In genomic region chr1:52553372-52554266, GRCh38 we compare ENCODE assay signal across 1 cellular context.
TF ChIP-seq lines count a peak whose summit lies in the region.

No MANE protein-coding gene starts in this region.

TF ChIP-seq in HepG2, 621 proteins besides CTCF, POLR2A, EP300 and RAD21 (continued from another document and continues in another):
- TF ChIP-seq HOMEZ (CRISPR knock-in tag; IDR thresholded peaks at IDR 0.05; ENCODE audit: low read depth) (0 out of 2 replicates have a peak, but pooled peaks have one; percentile 28), ZNF558 (CRISPR knock-in tag; IDR thresholded peaks at IDR 0.05; ENCODE audit: borderline replicate concordance) (peak; percentile 58; the same call in 1 of the 2 replicates), ZNF691 (CRISPR knock-in tag; IDR thresholded peaks at IDR 0.05; ENCODE audit: borderline replicate concordance, low read depth) (no peak), DMAP1 (CRISPR knock-in tag; IDR thresholded peaks at IDR 0.05) (peak; percentile 54; the same call in 1 of the 2 replicates), REXO4 (CRISPR knock-in tag; IDR thresholded peaks at IDR 0.05; ENCODE audit: borderline replicate concordance) (no peak), ATF6 (CRISPR knock-in tag; conservative IDR thresholded peaks at IDR 0.05) (no peak), USF2 (IDR thresholded peaks at IDR 0.05; ENCODE audit: low read depth, low read length) (no peak), USF2 (CRISPR knock-in tag; IDR thresholded peaks at IDR 0.05; ENCODE audit: borderline replicate concordance) (no peak), STAG1 (CRISPR knock-in tag; IDR thresholded peaks at IDR 0.05) (no peak; the same call in 1 of the 2 replicates), KAT8 (CRISPR knock-in tag; IDR thresholded peaks at IDR 0.05) (no peak; the same call in 1 of the 2 replicates), ATF2 (CRISPR knock-in tag; IDR thresholded peaks at IDR 0.05) (0 out of 2 replicates have a peak, but pooled peaks have one; percentile 35), REPIN1 (CRISPR knock-in tag; IDR thresholded peaks at IDR 0.05; ENCODE audit: borderline replicate concordance, low read depth) (0 out of 2 replicates have a peak, but pooled peaks have one; percentile 44), ZNF484 (CRISPR knock-in tag; IDR thresholded peaks at IDR 0.05; ENCODE audit: borderline replicate concordance, low read depth) (no peak), ZSCAN22 (CRISPR knock-in tag; IDR thresholded peaks at IDR 0.05) (peak; percentile 44; the same call in 1 of the 2 replicates), GATAD1 (CRISPR knock-in tag; IDR thresholded peaks at IDR 0.05) (peak; percentile 13; the same call in 1 of the 2 replicates), ZNF878 (CRISPR knock-in tag; IDR thresholded peaks at IDR 0.05) (no peak), NRL (CRISPR knock-in tag; IDR thresholded peaks at IDR 0.05; ENCODE audit: borderline replicate concordance) (peak; percentile 50), ZNF431 (CRISPR knock-in tag; IDR thresholded peaks at IDR 0.05; ENCODE audit: borderline replicate concordance, low read depth) (peak; percentile 59; the same call in 1 of the 2 replicates), TFDP2 (CRISPR knock-in tag; IDR thresholded peaks at IDR 0.05) (peak; percentile 55; the same call in 1 of the 2 replicates), MTF1 (CRISPR knock-in tag; IDR thresholded peaks at IDR 0.05) (no peak), NFKB2 (CRISPR knock-in tag; IDR thresholded peaks at IDR 0.05; ENCODE audit: borderline replicate concordance) (peak; percentile 84; the same call in 1 of the 2 replicates), ZNF142 (CRISPR knock-in tag; IDR thresholded peaks at IDR 0.05) (peak; percentile 77; the same call in 1 of the 2 replicates), ZBTB43 (CRISPR knock-in tag; conservative IDR thresholded peaks at IDR 0.05) (peak; percentile 41; the same call in 1 of the 2 replicates), ZNF788 (CRISPR knock-in tag; IDR thresholded peaks at IDR 0.05; ENCODE audit: borderline replicate concordance) (0 out of 2 replicates have a peak, but pooled peaks have one; percentile 28), KDM2A (CRISPR knock-in tag; IDR thresholded peaks at IDR 0.05; ENCODE audit: borderline replicate concordance, low read depth) (peak; percentile 84), MTA1 (CRISPR knock-in tag; IDR thresholded peaks at IDR 0.05; ENCODE audit: borderline replicate concordance) (peak; percentile 68; the same call in 1 of the 2 replicates), YEATS2 (CRISPR knock-in tag; IDR thresholded peaks at IDR 0.05; ENCODE audit: borderline replicate concordance) (no peak), ZNF20 (CRISPR knock-in tag; IDR thresholded peaks at IDR 0.05) (0 out of 2 replicates have a peak, but pooled peaks have one; percentile 41), MEF2D (CRISPR knock-in tag; IDR thresholded peaks at IDR 0.05) (0 out of 2 replicates have a peak, but pooled peaks have one; percentile 32), U2AF2 (IDR thresholded peaks at IDR 0.05; ENCODE audit: low read depth, low read length) (no peak), MXI1 (IDR thresholded peaks at IDR 0.05; ENCODE audit: borderline replicate concordance, low read depth, low read length) (peak; percentile 54; the same call in 1 of the 3 replicates), ZNF678 (CRISPR knock-in tag; IDR thresholded peaks at IDR 0.05) (0 out of 2 replicates have a peak, but pooled peaks have one; percentile 57), PPARG (CRISPR knock-in tag; conservative IDR thresholded peaks at IDR 0.05) (no peak), WIZ (CRISPR knock-in tag; IDR thresholded peaks at IDR 0.05) (no peak), ZNF501 (CRISPR knock-in tag; IDR thresholded peaks at IDR 0.05) (peak; percentile 44; the same call in 1 of the 2 replicates), ZFP41 (CRISPR knock-in tag; IDR thresholded peaks at IDR 0.05; ENCODE audit: borderline replicate concordance) (no peak), ESRRA (CRISPR knock-in tag; IDR thresholded peaks at IDR 0.05; ENCODE audit: low read depth) (no peak), ZBED4 (CRISPR knock-in tag; IDR thresholded peaks at IDR 0.05; ENCODE audit: borderline replicate concordance) (peak; percentile 18; the same call in 1 of the 2 replicates)
